Comparison of ENCODE assay signal across 27 cellular contexts in genomic region chr15:29014493-29014892, GRCh38.
"Had no signal": no experiment of that assay in that cellular context is flagged by ENCODE, and none has a peak within 500 bp of the region (broad histone marks: within the 10 kb centered on the region; RNA-seq: fewer than 3 reads in every experiment).

No MANE protein-coding gene starts in this region.

- H3K27ac ChIP-seq: cardiac muscle cell, foreskin keratinocyte, lower lobe of right lung, stomach, testis, uterus had no signal

- H3K9me3 Mint-ChIP-seq: activated B cell treated with CpG ODN at 0.5 μM for 24 hours; activated CD4-positive, alpha-beta memory T cell treated with anti-CD3 and anti-CD28 coated beads for 36 hours; activated naive CD8-positive, alpha-beta T cell treated with anti-CD3 and anti-CD28 coated beads, Interleukin-2, amount 10 ng/mL, durations not matched to agents 7 days and 5 days; activated T-cell treated with anti-CD3 and anti-CD28 coated beads, Interleukin-2, amount 50 U/mL, for 4 hours; neural crest cell; stimulated activated memory B cell treated with anti-CD40 and anti-IgM and Interleukin-4, amounts not matched to agents 10 μg/mL and 1 μg/mL and 100 μg/mL, for 72 hours had no signal

- H3K4me3 Mint-ChIP-seq: activated B cell treated with CpG ODN at 0.5 μM for 24 hours; activated CD4-positive, alpha-beta memory T cell treated with anti-CD3 and anti-CD28 coated beads for 36 hours; activated naive CD8-positive, alpha-beta T cell treated with anti-CD3 and anti-CD28 coated beads, Interleukin-2, amount 10 ng/mL, durations not matched to agents 7 days and 5 days; activated T-cell treated with anti-CD3 and anti-CD28 coated beads, Interleukin-2, amount 50 U/mL, for 4 hours; neural crest cell; stimulated activated memory B cell treated with anti-CD40 and anti-IgM and Interleukin-4, amounts not matched to agents 10 μg/mL and 1 μg/mL and 100 μg/mL, for 72 hours; T-helper 17 cell had no signal

- FAIRE-seq: kidney, small intestine had no signal

- ATAC-seq: foreskin keratinocyte; left lobe of liver; lower lobe of right lung; mucosa of descending colon; sciatic nerve; stimulated activated memory B cell treated with anti-CD40 and anti-IgM and Interleukin-4, amounts not matched to agents 10 μg/mL and 1 μg/mL and 100 μg/mL, for 72 hours; T-helper 17 cell had no signal

- H3K36me3 Mint-ChIP-seq: stimulated activated memory B cell treated with anti-CD40 and anti-IgM and Interleukin-4, amounts not matched to agents 10 μg/mL and 1 μg/mL and 100 μg/mL, for 72 hours had no signal

- H3K4me1 ChIP-seq: foreskin keratinocyte, lower lobe of right lung, stomach, testis, uterus had no signal

- H3K36me3 ChIP-seq: cardiac muscle cell, lower lobe of right lung, stomach, uterus had no signal

- H3K4me1 Mint-ChIP-seq: activated B cell treated with CpG ODN at 0.5 μM for 24 hours; stimulated activated memory B cell treated with anti-CD40 and anti-IgM and Interleukin-4, amounts not matched to agents 10 μg/mL and 1 μg/mL and 100 μg/mL, for 72 hours had no signal

- H3K27me3 Mint-ChIP-seq: activated B cell treated with CpG ODN at 0.5 μM for 24 hours; activated CD4-positive, alpha-beta memory T cell treated with anti-CD3 and anti-CD28 coated beads for 36 hours; activated naive CD8-positive, alpha-beta T cell treated with anti-CD3 and anti-CD28 coated beads, Interleukin-2, amount 10 ng/mL, durations not matched to agents 7 days and 5 days; stimulated activated memory B cell treated with anti-CD40 and anti-IgM and Interleukin-4, amounts not matched to agents 10 μg/mL and 1 μg/mL and 100 μg/mL, for 72 hours; T-helper 17 cell had no signal

- H3K27ac Mint-ChIP-seq: activated B cell treated with CpG ODN at 0.5 μM for 24 hours; activated CD4-positive, alpha-beta memory T cell treated with anti-CD3 and anti-CD28 coated beads for 36 hours; activated naive CD8-positive, alpha-beta T cell treated with anti-CD3 and anti-CD28 coated beads, Interleukin-2, amount 10 ng/mL, durations not matched to agents 7 days and 5 days; stimulated activated memory B cell treated with anti-CD40 and anti-IgM and Interleukin-4, amounts not matched to agents 10 μg/mL and 1 μg/mL and 100 μg/mL, for 72 hours; T-helper 17 cell had no signal

- H3K4me3 ChIP-seq: cardiac muscle cell, lower lobe of right lung, mucosa of descending colon, stomach, testis, uterus had no signal

- H3K27me3 ChIP-seq: cardiac muscle cell, foreskin keratinocyte, testis, uterus had no signal

- DNase-seq: activated B cell treated with CpG ODN at 0.5 μM for 24 hours; activated CD4-positive, alpha-beta memory T cell treated with anti-CD3 and anti-CD28 coated beads for 36 hours; activated CD4-positive, alpha-beta T cell treated with anti-CD3 and anti-CD28 coated beads for 4 hours; activated naive CD4-positive, alpha-beta T cell treated with Interleukin-2 at 50 U/mL for 16 hours; activated naive CD8-positive, alpha-beta T cell treated with anti-CD3 and anti-CD28 coated beads, Interleukin-2, amount 10 ng/mL, durations not matched to agents 7 days and 5 days; activated T-cell treated with anti-CD3 and anti-CD28 coated beads, Interleukin-2, amount 50 U/mL, for 4 hours; amygdala; dermis blood vessel endothelial cell; effector memory CD4-positive, alpha-beta T cell; foreskin keratinocyte; kidney; lower lobe of right lung; mesendoderm; mucosa of descending colon; occipital lobe; small intestine; stimulated activated CD4-positive, alpha-beta T cell treated with anti-CD3 and anti-CD28 coated beads, Interleukin-15, amount 100 ng/mL, for 24 hours; stomach; T-helper 17 cell; testis; trophoblast cell; uterus had no signal

- H3K9me3 ChIP-seq: lower lobe of right lung, mucosa of descending colon, stomach, testis, uterus had no signal
